3 cellular contexts compared by ENCODE assay signal in the genomic region with DNA sequence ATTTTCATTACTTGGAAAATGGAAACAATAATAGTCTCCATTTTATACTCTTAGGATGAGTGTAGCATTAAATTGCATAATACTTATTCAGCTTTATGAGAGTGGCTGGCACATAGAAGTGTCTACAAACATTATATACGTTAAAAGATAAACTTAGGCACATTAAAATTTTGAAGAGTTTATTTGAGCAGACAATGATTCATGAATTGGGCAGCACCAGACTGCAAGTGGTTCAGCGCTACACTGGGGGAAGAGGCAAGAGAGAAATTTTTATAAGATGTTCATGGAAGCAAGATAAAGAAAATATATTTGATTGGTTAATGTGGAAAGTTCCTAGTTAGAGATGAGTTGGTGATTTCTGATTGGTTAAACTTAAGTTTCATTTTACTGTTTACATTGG.
"Had no signal": no experiment of that assay in that cellular context is flagged by ENCODE, and none has a peak within 500 bp of the region (broad histone marks: within the 10 kb centered on the region; RNA-seq: fewer than 3 reads in every experiment).

No MANE protein-coding gene starts in this region.

- DNase-seq: GDM1, GF-D8 had no signal

- H3K4me3 ChIP-seq: GM12878 had no signal
